14 cellular contexts compared by ENCODE assay signal in genomic region chr4:95263960-95264359, GRCh38.
A peak's percentile ranks its signal among the peaks of the same experiment; 100 is the strongest.
DNase-seq lines count a peak whose midpoint lies in the region; ATAC-seq and TF ChIP-seq lines count a peak whose summit lies in the region.
"Had no signal": no experiment of that assay in that cellular context is flagged by ENCODE, and none has a peak within 500 bp of the region (broad histone marks: within the 10 kb centered on the region; RNA-seq: fewer than 3 reads in every experiment).

No MANE protein-coding gene starts in this region.

- no peak overlapping the region for H2AFZ ChIP-seq in osteoblast (ENCODE audit: low read length)
- H2AFZ ChIP-seq: GM23248 had no signal

- no peaks in the 10 kb centered on the region for H3K36me3 ChIP-seq in osteoblast (ENCODE audit: insufficient read depth, low read length)
- H3K36me3 ChIP-seq in A673 (ENCODE audit: insufficient read depth, low read length, poor library complexity, severe bottlenecking), result no peaks in the 10 kb centered on the region

- H3K4me2 ChIP-seq in osteoblast (ENCODE audit: insufficient read depth, low read length), result no peak overlapping the region

- H3K27me3 Mint-ChIP-seq in T-cell, result no peaks in the 10 kb centered on the region
- no peaks in the 10 kb centered on the region for H3K27me3 Mint-ChIP-seq in activated CD4-positive, alpha-beta memory T cell treated with anti-CD3 and anti-CD28 coated beads, Interleukin-2, amount 10 ng/mL, durations not matched to agents 7 days and 5 days
- H3K27me3 Mint-ChIP-seq: CD4-positive, alpha-beta memory T cell had no signal

- H3K27ac ChIP-seq in caudate nucleus (ENCODE audit: low read depth, low read length) (peak overlapping the region; percentile 76), osteoblast (ENCODE audit: low read depth, low read length) (no peak overlapping the region), temporal lobe (ENCODE audit: low read depth, low read length) (peak overlapping the region; percentile 77), A673 (ENCODE audit: low read depth, low read length, poor library complexity, severe bottlenecking) (no peak overlapping the region)
- H3K27ac ChIP-seq: C4-2B, GM23248 had no signal

- peak in 1 of 61 donors; percentile 16 for DNase-seq in caudate nucleus (lab: John Stamatoyannopoulos, UW)
- DNase-seq in globus pallidus (ENCODE audit: low spot score), result peak; percentile 77
- DNase-seq in osteoblast (ENCODE audit: insufficient read length, low spot score, missing footprints), result peak; percentile 19
- no peak for DNase-seq in A673 (ENCODE audit: low spot score)
- no peak for DNase-seq in T-cell
- no peak for DNase-seq in activated CD4-positive, alpha-beta memory T cell treated with anti-CD3 and anti-CD28 coated beads, Interleukin-2, amount 10 ng/mL, durations not matched to agents 7 days and 5 days
- DNase-seq: BE2C; CD4-positive, alpha-beta memory T cell; DMS79; GM23248 had no signal

- H3K27ac Mint-ChIP-seq in T-cell, result no peak overlapping the region
- H3K27ac Mint-ChIP-seq in activated CD4-positive, alpha-beta memory T cell treated with anti-CD3 and anti-CD28 coated beads, Interleukin-2, amount 10 ng/mL, durations not matched to agents 7 days and 5 days, result no peak overlapping the region
- H3K27ac Mint-ChIP-seq: CD4-positive, alpha-beta memory T cell had no signal

- H3K9me3 Mint-ChIP-seq in T-cell, result no peaks in the 10 kb centered on the region
- no peaks in the 10 kb centered on the region for H3K9me3 Mint-ChIP-seq in activated CD4-positive, alpha-beta memory T cell treated with anti-CD3 and anti-CD28 coated beads, Interleukin-2, amount 10 ng/mL, durations not matched to agents 7 days and 5 days

- H4K20me1 ChIP-seq in osteoblast (ENCODE audit: insufficient read depth, low read length), result no peaks in the 10 kb centered on the region

- CTCF ChIA-PET in A673 (lab: Charles Lee) (no interaction called here), T-cell (lab: Charles Lee) (no interaction called here)
- CTCF ChIA-PET in activated CD4-positive, alpha-beta memory T cell treated with anti-CD3 and anti-CD28 coated beads, Interleukin-2, amount 10 ng/mL, durations not matched to agents 7 days and 5 days (lab: Charles Lee), result no interaction called here

- ATAC-seq in T-cell (replicated peaks in 1 of 4), result no peak
- ATAC-seq: GM12878, HCT116 had no signal

- no peaks in the 10 kb centered on the region for H3K9me3 ChIP-seq in osteoblast (ENCODE audit: low read depth, low read length)
- H3K9me3 ChIP-seq in A673 (ENCODE audit: low read depth, low read length, poor library complexity, severe bottlenecking), result no peaks in the 10 kb centered on the region
- H3K9me3 ChIP-seq: BE2C had no signal

- H3K4me3 ChIP-seq in osteoblast (ENCODE audit: insufficient read depth, low read length) (no peak overlapping the region), A673 (ENCODE audit: low read depth, low read length, poor library complexity, severe bottlenecking) (no peak overlapping the region)
- H3K4me3 ChIP-seq: GM12878, GM23248 had no signal

- H3K27me3 ChIP-seq in osteoblast (ENCODE audit: insufficient read depth, low read length), result no peaks in the 10 kb centered on the region
- H3K27me3 ChIP-seq in A673 (replicated peaks; ENCODE audit: insufficient read depth, low read depth, low read length, poor library complexity), result no peaks in the 10 kb centered on the region
- H3K27me3 ChIP-seq: BE2C had no signal

- H3K36me3 Mint-ChIP-seq in T-cell, result no peaks in the 10 kb centered on the region
- H3K36me3 Mint-ChIP-seq in activated CD4-positive, alpha-beta memory T cell treated with anti-CD3 and anti-CD28 coated beads, Interleukin-2, amount 10 ng/mL, durations not matched to agents 7 days and 5 days (ENCODE audit: low read depth), result no peaks in the 10 kb centered on the region
- H3K36me3 Mint-ChIP-seq: CD4-positive, alpha-beta memory T cell had no signal

- no peaks in the 10 kb centered on the region for H3K4me1 Mint-ChIP-seq in T-cell
- no peaks in the 10 kb centered on the region for H3K4me1 Mint-ChIP-seq in activated CD4-positive, alpha-beta memory T cell treated with anti-CD3 and anti-CD28 coated beads, Interleukin-2, amount 10 ng/mL, durations not matched to agents 7 days and 5 days
- H3K4me1 Mint-ChIP-seq: CD4-positive, alpha-beta memory T cell had no signal

- no TSS peak for BruUV-seq in A673 (replicated peaks; lab: Mats Ljungman, UMichigan)

- POLR2A ChIA-PET in A673 (lab: Charles Lee; ENCODE audit: low non-redundant PET), result no interaction called here
- POLR2A ChIA-PET in T-cell (lab: Charles Lee), result no interaction called here
- POLR2A ChIA-PET in activated CD4-positive, alpha-beta memory T cell treated with anti-CD3 and anti-CD28 coated beads, Interleukin-2, amount 10 ng/mL, durations not matched to agents 7 days and 5 days (lab: Charles Lee), result no interaction called here

- H3K4me1 ChIP-seq in osteoblast (ENCODE audit: insufficient read depth, low read length) (peaks cover 13% of the 10 kb centered on the region), A673 (ENCODE audit: insufficient read depth, low read length, poor library complexity, severe bottlenecking) (no peaks in the 10 kb centered on the region)

- TF ChIP-seq CTCF in osteoblast (IDR thresholded peaks at IDR 0.05; ENCODE audit: extremely low read depth, low read depth, low read length) (no peak), A673 (conservative IDR thresholded peaks at IDR 0.05; ENCODE audit: low read depth, low read length) (no peak)

- no peaks in the 10 kb centered on the region for H3K79me2 ChIP-seq in osteoblast (ENCODE audit: insufficient read depth, low read length)

- no peak overlapping the region for H3K4me3 Mint-ChIP-seq in T-cell
- no peak overlapping the region for H3K4me3 Mint-ChIP-seq in activated CD4-positive, alpha-beta memory T cell treated with anti-CD3 and anti-CD28 coated beads, Interleukin-2, amount 10 ng/mL, durations not matched to agents 7 days and 5 days
- H3K4me3 Mint-ChIP-seq: CD4-positive, alpha-beta memory T cell had no signal

- intact Hi-C loops in A673 (cut with micrococcal nuclease; ENCODE audit: unreplicated experiment), result no loop called here

Comparison
In these comparisons a context has a peak if more than half of its experiments do, and no peak if none do; other contexts are left out.
1. DNase-seq: peak in globus pallidus (single experiment) and osteoblast (single experiment); none in A673 (single experiment), T-cell (0 of 34) and activated CD4-positive, alpha-beta memory T cell treated with anti-CD3 and anti-CD28 coated beads, Interleukin-2, amount 10 ng/mL, durations not matched to agents 7 days and 5 days (single experiment).
2. H3K27ac ChIP-seq: peak in caudate nucleus (single experiment) and temporal lobe (single experiment); none in osteoblast (single experiment) and A673 (single experiment).